ENCODE assay signal across 16 cellular contexts in the genomic region with DNA sequence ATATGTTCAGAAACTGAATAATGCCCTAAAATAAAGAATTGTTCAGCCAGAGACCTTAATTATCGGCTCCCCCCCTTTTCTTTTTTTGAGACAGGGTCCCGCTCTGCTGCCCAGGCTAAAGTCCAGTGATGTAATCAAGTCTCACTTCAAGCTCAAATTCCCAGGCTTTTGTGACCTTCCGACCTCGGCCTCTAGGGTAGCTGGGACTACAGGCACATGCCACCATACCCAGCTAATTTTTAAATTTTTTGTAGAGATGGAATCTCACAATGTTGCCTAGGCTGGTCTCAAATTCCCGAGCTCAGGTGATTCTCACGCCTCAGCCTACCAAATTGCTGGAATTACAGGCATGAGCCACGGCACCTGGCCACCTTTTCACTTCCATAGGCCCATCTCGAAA. TPM values are rescaled to one million over a fixed set of nuclear protein-coding genes. Genes with fewer than 3 reads are reported as not detected.
DNase-seq lines count a peak whose midpoint lies in the region; ATAC-seq and TF ChIP-seq lines count a peak whose summit lies in the region.
"Had no signal": no experiment of that assay in that cellular context is flagged by ENCODE, and none has a peak within 500 bp of the region (broad histone marks: within the 10 kb centered on the region; RNA-seq: fewer than 3 reads in every experiment).

No MANE protein-coding gene starts in this region.

- TSS peak; percentile 20 for BruUV-seq in PC-3 (replicated peaks; lab: Mats Ljungman, UMichigan)

- H3K4me2 ChIP-seq in PC-3 (ENCODE audit: low read length) (no peak overlapping the region), trophoblast cell (ENCODE audit: low read length) (no peak overlapping the region)
- H3K4me2 ChIP-seq: BLaER1 treated with 17β-estradiol and CSF1 and Interleukin-3, amounts not matched to agents 10 nM and 100 nM had no signal

- no peak overlapping the region for H2BK120ac ChIP-seq in trophoblast cell (ENCODE audit: insufficient read depth, low read length, poor library complexity)

- no peaks in the 10 kb centered on the region for H3F3A ChIP-seq in PC-3 (ENCODE audit: low read length, unreplicated experiment)

- WGBS in trophoblast cell (ENCODE audit: extremely low coverage, insufficient coverage, insufficient read length), result no CpG with 5 or more reads among the region's 8 CpGs

- no peak overlapping the region for H3K14ac ChIP-seq in trophoblast cell (ENCODE audit: low read length)

- no peaks in the 10 kb centered on the region for H3K79me1 ChIP-seq in trophoblast cell (ENCODE audit: low read length)

- H3K9me3 ChIP-seq in PC-3 (ENCODE audit: low read length) (no peaks in the 10 kb centered on the region), trophoblast cell (ENCODE audit: insufficient read depth, low read depth, low read length) (no peaks in the 10 kb centered on the region), uterus (no peaks in the 10 kb centered on the region)

- CTCF ChIA-PET in PC-3 (lab: Charles Lee) (no interaction called here), GM10248 (lab: Yijun Ruan, JAX) (interaction anchor here (1.0 to 1.5 kb wide), 3 partner anchors 13 to 182 kb away, joined by 3 to 4 read pairs (median 4); no protein-coding TSS in a partner anchor)

- H2BK5ac ChIP-seq in trophoblast cell (ENCODE audit: low read depth, low read length, poor library complexity), result no peak overlapping the region

- no peaks in the 10 kb centered on the region for H3K79me2 ChIP-seq in PC-3 (ENCODE audit: low read length)
- no peaks in the 10 kb centered on the region for H3K79me2 ChIP-seq in trophoblast cell (ENCODE audit: control insufficient read depth, insufficient read depth, low read length, poor library complexity)

- DNase-seq in HFFc6 (no peak), PC-3 (no peak), epithelial cell of proximal tubule (ENCODE audit: low read depth) (no peak), trophoblast cell (peak; percentile 65 to 85), uterus (no peak), GM10248 (ENCODE audit: extremely low spot score) (no peak), DMS153 treated with DMSO at 0.1 percent for 48 hours (lab: John Stamatoyannopoulos, UW; ENCODE audit: unreplicated experiment) (no peak)
- DNase-seq: CD8-positive, alpha-beta T cell; COR-L47; DMS 273 treated with DMSO at 0.1 percent for 48 hours; H9; IMR-90 had no signal

- H4K12ac ChIP-seq in trophoblast cell (ENCODE audit: low read depth, low read length), result no peak overlapping the region

- no peaks in the 10 kb centered on the region for H3K27me3 ChIP-seq in PC-3 (ENCODE audit: low read length)
- H3K27me3 ChIP-seq in trophoblast cell (ENCODE audit: insufficient read depth, low read length), result no peaks in the 10 kb centered on the region
- H3K27me3 ChIP-seq in uterus, result no peaks in the 10 kb centered on the region
- H3K27me3 ChIP-seq: BLaER1 treated with 17β-estradiol and CSF1 and Interleukin-3, amounts not matched to agents 10 nM and 100 nM had no signal

- H2AFZ ChIP-seq in PC-3 (ENCODE audit: low read length) (no peak overlapping the region), trophoblast cell (ENCODE audit: insufficient read depth, low read length, poor library complexity) (no peak overlapping the region)

- H3K36me3 ChIP-seq in PC-3 (ENCODE audit: low read depth, low read length), result peaks cover 27% of the 10 kb centered on the region
- H3K36me3 ChIP-seq in trophoblast cell (ENCODE audit: control insufficient read depth in 1 of 2, insufficient read depth in 2 of 2, low read length in 2 of 2), result peaks cover 11 to 18% of the 10 kb centered on the region in 2 experiments
- no peaks in the 10 kb centered on the region for H3K36me3 ChIP-seq in uterus

- peaks cover 27% of the 10 kb centered on the region; the same call in 1 of the 2 replicates for H3K36me3 Mint-ChIP-seq in HFFc6 (ENCODE audit: low read depth)

- intact Hi-C loops in PC-3 (cut with micrococcal nuclease) (no loop called here), uterus (cut with DNase I; ENCODE audit: low total_unique reads) (no loop called here)

- H3K9ac ChIP-seq in PC-3 (ENCODE audit: low read length) (no peak overlapping the region), trophoblast cell (ENCODE audit: low read length) (no peak overlapping the region)
- H3K9ac ChIP-seq: BLaER1 treated with 17β-estradiol and CSF1 and Interleukin-3, amounts not matched to agents 10 nM and 100 nM had no signal

- no peak for TF ChIP-seq POLR2A in uterus (IDR thresholded peaks at IDR 0.05)

- no peak overlapping the region for H3K18ac ChIP-seq in trophoblast cell (ENCODE audit: low read length)

- no peaks in the 10 kb centered on the region for H3K9me3 Mint-ChIP-seq in HFFc6
- H3K9me3 Mint-ChIP-seq: CD8-positive, alpha-beta T cell; H9 had no signal

- no peaks in the 10 kb centered on the region for H4K20me1 ChIP-seq in PC-3 (ENCODE audit: low read length)

- H3K27ac ChIP-seq in PC-3 (ENCODE audit: low read length), result no peak overlapping the region
- H3K27ac ChIP-seq in trophoblast cell (ENCODE audit: low read depth, low read length), result no peak overlapping the region
- no peak overlapping the region for H3K27ac ChIP-seq in uterus
- H3K27ac ChIP-seq: BLaER1 treated with 17β-estradiol and CSF1 and Interleukin-3, amounts not matched to agents 10 nM and 100 nM; HL-60 had no signal

- no peak overlapping the region for H3K4ac ChIP-seq in trophoblast cell (ENCODE audit: low read depth, low read length)

- H3K4me3 Mint-ChIP-seq in HFFc6, result no peak overlapping the region
- H3K4me3 Mint-ChIP-seq: B cell; CD8-positive, alpha-beta T cell; H9 had no signal

- peaks cover 9% of the 10 kb centered on the region for H3K4me1 Mint-ChIP-seq in HFFc6 (ENCODE audit: low read depth)

- H3K4me3 ChIP-seq in PC-3 (ENCODE audit: low read length) (no peak overlapping the region), epithelial cell of proximal tubule (ENCODE audit: low read depth, low read length) (no peak overlapping the region), trophoblast cell (ENCODE audit: low read depth, low read length) (no peak overlapping the region), uterus (no peak overlapping the region)
- H3K4me3 ChIP-seq: BLaER1 treated with 17β-estradiol and CSF1 and Interleukin-3, amounts not matched to agents 10 nM and 100 nM; K562 had no signal

- H3K27me3 Mint-ChIP-seq in HFFc6 (ENCODE audit: insufficient read depth), result no peaks in the 10 kb centered on the region
- H3K27me3 Mint-ChIP-seq: B cell had no signal

- H2AK5ac ChIP-seq in trophoblast cell (ENCODE audit: low read length), result no peak overlapping the region

- TF ChIP-seq CTCF in HFFc6 (IDR thresholded peaks at IDR 0.05) (0 out of 2 replicates have a peak, but pooled peaks have one; percentile 11), PC-3 (conservative IDR thresholded peaks at IDR 0.05; ENCODE audit: low read depth, low read length) (no peak), epithelial cell of proximal tubule (conservative IDR thresholded peaks at IDR 0.05; ENCODE audit: low read depth, low read length) (peak; percentile 2), uterus (IDR thresholded peaks at IDR 0.05) (no peak), GM10248 (IDR thresholded peaks at IDR 0.05; ENCODE audit: control extremely low read depth, extremely low read depth, low read depth, missing control alignments) (no peak)

- H2BK12ac ChIP-seq in trophoblast cell (ENCODE audit: low read length), result no peak overlapping the region

- no peak for ATAC-seq in PC-3
- ATAC-seq: CD8-positive, alpha-beta T cell; K562 had no signal

- H3K4me1 ChIP-seq in PC-3 (ENCODE audit: insufficient read depth, low read length) (no peaks in the 10 kb centered on the region), trophoblast cell (ENCODE audit: control insufficient read depth in 1 of 2, insufficient read depth in 2 of 2, low read length in 2 of 2) (no peaks in the 10 kb centered on the region), uterus (no peaks in the 10 kb centered on the region)

- H4K91ac ChIP-seq in trophoblast cell (ENCODE audit: low read depth, low read length), result no peak overlapping the region

- POLR2A ChIA-PET in PC-3 (lab: Charles Lee; ENCODE audit: unreplicated experiment) (no interaction called here), GM10248 (lab: Yijun Ruan, JAX) (no interaction called here)

- H3K9me2 ChIP-seq in PC-3 (replicated peaks; ENCODE audit: low read length), result no peaks in the 10 kb centered on the region

- H3K27ac Mint-ChIP-seq in HFFc6, result no peak overlapping the region
- H3K27ac Mint-ChIP-seq: B cell; CD8-positive, alpha-beta T cell; H9 had no signal

- H4K8ac ChIP-seq in trophoblast cell (ENCODE audit: low read depth, low read length), result no peak overlapping the region

- no peak overlapping the region for H3K23ac ChIP-seq in trophoblast cell (ENCODE audit: low read length)

RNA-seq across cellular contexts. Expression of gene TMCO1, which starts 26.5 kb away (rescaled TPM):
- total RNA-seq in HFFc6 (2021; fragmentation: NEBNext Ultra II Directional; extraction: Animal tissue kit (Norgen Biotek cat#: 25700)), result 100 to 1,000 TPM; 134 to 165 (median 137) TPM
- total RNA-seq in PC-3 (2014; rRNA removed), result 63.7 and 80.6 TPM in 2 replicates
- total RNA-seq in epithelial cell of proximal tubule, result 66.6 and 84.9 TPM in 2 replicates
- polyA plus RNA-seq in trophoblast cell (2013), result 188 and 204 TPM in 2 replicates
- 10 to 100 TPM; 36.2 to 87.1 (median 54.8) TPM for total RNA-seq in uterus

RNA-seq across cellular contexts. Expression of gene ALDH9A1, which starts 43.8 kb away (rescaled TPM):
- total RNA-seq in HFFc6 (2021; fragmentation: NEBNext Ultra II Directional; extraction: Animal tissue kit (Norgen Biotek cat#: 25700)), result 10 to 100 TPM; 63.2 to 69.9 (median 66.6) TPM
- total RNA-seq in PC-3 (2014; rRNA removed), result 58.8 and 78.0 TPM in 2 replicates
- 44.5 and 57.6 TPM in 2 replicates for total RNA-seq in epithelial cell of proximal tubule
- polyA plus RNA-seq in trophoblast cell (2013), result 27.1 and 27.4 TPM in 2 replicates
- 100 to 1,000 TPM in 1 of 4 donors, 10 to 100 TPM in 3; 25.4 to 105 (median 68.4) TPM for total RNA-seq in uterus

Comparison
In these comparisons a context has a peak if more than half of its experiments do, and no peak if none do; other contexts are left out.
1. DNase-seq: peak in trophoblast cell (2 of 2); none in HFFc6 (single experiment), PC-3 (single experiment), epithelial cell of proximal tubule (single experiment), uterus (0 of 2), GM10248 (single experiment) and DMS153 treated with DMSO at 0.1 percent for 48 hours (single experiment).
2. CTCF ChIP-seq: peak in HFFc6 (single experiment) and epithelial cell of proximal tubule (single experiment); none in PC-3 (single experiment), uterus (0 of 4) and GM10248 (single experiment).